32 cellular contexts compared by ENCODE assay signal in the genomic region with DNA sequence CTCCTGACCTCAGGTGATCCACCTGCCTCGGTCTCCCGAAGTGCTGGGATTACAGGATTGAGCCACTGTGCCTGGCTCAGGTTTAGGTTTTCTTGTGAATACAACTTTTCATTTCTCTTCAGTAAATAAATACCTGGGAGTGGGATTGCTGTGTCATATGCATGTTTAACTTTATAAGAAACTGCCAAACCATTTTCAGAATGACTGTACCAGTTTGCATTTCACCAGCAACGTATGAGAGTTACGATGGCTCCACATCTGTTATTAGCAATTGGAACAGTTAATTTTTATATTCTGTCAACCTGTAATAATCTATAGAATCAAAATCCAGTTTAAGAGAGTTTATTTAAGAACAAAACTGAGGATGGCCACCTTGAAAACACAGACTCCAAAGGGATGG. TPM values are rescaled to one million over a fixed set of nuclear protein-coding genes. Genes with fewer than 3 reads are reported as not detected.
DNase-seq lines count a peak whose midpoint lies in the region; ATAC-seq and TF ChIP-seq lines count a peak whose summit lies in the region.
"Had no signal": no experiment of that assay in that cellular context is flagged by ENCODE, and none has a peak within 500 bp of the region (broad histone marks: within the 10 kb centered on the region; RNA-seq: fewer than 3 reads in every experiment).

No MANE protein-coding gene starts in this region.

- H3K4me1 ChIP-seq in esophagus muscularis mucosa (no peaks in the 10 kb centered on the region), vagina (no peaks in the 10 kb centered on the region)
- H3K4me1 ChIP-seq: gastroesophageal sphincter, parathyroid adenoma, upper lobe of left lung had no signal

- TF ChIP-seq EP300 in esophagus muscularis mucosa (IDR thresholded peaks at IDR 0.05) = no peak

- H3K27ac ChIP-seq in esophagus muscularis mucosa (replicated peaks in 1 of 4) (no peak overlapping the region), vagina (no peak overlapping the region)
- H3K27ac ChIP-seq: gastroesophageal sphincter, parathyroid adenoma, SJSA1, skin epidermis, upper lobe of left lung, WERI-Rb-1 had no signal

- DNase-seq in esophagus muscularis mucosa (ENCODE audit: extremely low spot score) = peak; percentile 26
- no peak for DNase-seq in central memory CD4-positive, alpha-beta T cell
- DNase-seq in vagina (ENCODE audit: extremely low spot score in 2 of 2) = no peak
- DNase-seq: activated CD4-positive, alpha-beta T cell treated with anti-CD3 and anti-CD28 coated beads for 4 hours; activated T-cell treated with anti-CD3 and anti-CD28 coated beads for 4 hours; AML-193; CD4-positive, alpha-beta T cell; DND-41; GF-D8; NCI-H1694 treated with DMSO at 0.1 percent for 48 hours; NCI-H446 treated with DMSO at 0.1 percent for 48 hours; RPMI8226; stimulated activated naive B cell treated with anti-CD40 and anti-IgM and Interleukin-4, amounts not matched to agents 10 μg/mL and 1 μg/mL and 100 μg/mL, for 72 hours; substantia nigra; T1000; upper lobe of left lung; WERI-Rb-1 had no signal

- H3K27me3 ChIP-seq in esophagus muscularis mucosa (no peaks in the 10 kb centered on the region), vagina (no peaks in the 10 kb centered on the region)
- H3K27me3 ChIP-seq: gastroesophageal sphincter, SJSA1, upper lobe of left lung had no signal

- 96% methylated on average over 4 of the region's 4 CpGs for WGBS in esophagus muscularis mucosa

- H3K4me3 ChIP-seq in esophagus muscularis mucosa = no peak overlapping the region
- H3K4me3 ChIP-seq in vagina = no peak overlapping the region
- H3K4me3 ChIP-seq: gastroesophageal sphincter, HAP-1, SJSA1, skin epidermis, upper lobe of left lung had no signal

- TF ChIP-seq POLR2A in esophagus muscularis mucosa (IDR thresholded peaks at IDR 0.05; ENCODE audit: low read depth) (no peak), vagina (IDR thresholded peaks at IDR 0.05) (no peak)

- intact Hi-C loops in esophagus muscularis mucosa (cut with DNase I) = no loop called here
- intact Hi-C loops in vagina (cut with DNase I) = no loop called here

- no peaks in the 10 kb centered on the region for H3K36me3 ChIP-seq in esophagus muscularis mucosa
- H3K36me3 ChIP-seq in vagina = no peaks in the 10 kb centered on the region
- H3K36me3 ChIP-seq: gastroesophageal sphincter, HAP-1, SJSA1, upper lobe of left lung, WERI-Rb-1 had no signal

- TF ChIP-seq CTCF in esophagus muscularis mucosa (IDR thresholded peaks at IDR 0.05) (no peak), vagina (IDR thresholded peaks at IDR 0.05) (no peak)

- ATAC-seq in GM18508 (IDR thresholded peaks at IDR 0.05; ENCODE audit: insufficient read depth, unreplicated experiment) = peak; percentile 69
- peak; percentile 65 for ATAC-seq in GM21447 (IDR thresholded peaks at IDR 0.05; ENCODE audit: unreplicated experiment)
- ATAC-seq in HG02981 (IDR thresholded peaks at IDR 0.05; ENCODE audit: unreplicated experiment) = peak; percentile 76
- no peak for ATAC-seq in GM19023 (IDR thresholded peaks at IDR 0.05; ENCODE audit: unreplicated experiment)
- ATAC-seq: gastroesophageal sphincter; stimulated activated naive B cell treated with anti-CD40 and anti-IgM and Interleukin-4, amounts not matched to agents 10 μg/mL and 1 μg/mL and 100 μg/mL, for 72 hours had no signal

- no peaks in the 10 kb centered on the region for H3K9me3 ChIP-seq in esophagus muscularis mucosa
- H3K9me3 ChIP-seq in vagina = no peaks in the 10 kb centered on the region
- H3K9me3 ChIP-seq: gastroesophageal sphincter, HAP-1, SJSA1, upper lobe of left lung had no signal

RNA-seq across cellular contexts. Expression of gene TEX26, which starts 52.2 kb away (rescaled TPM):
- total RNA-seq in esophagus muscularis mucosa = under 1 TPM in 2 of 4 donors, not detected in 2; 0.69 to 0.97 TPM
- not detected for total RNA-seq in vagina
- total RNA-seq: A673; bronchial epithelial cell; CD4-positive, alpha-beta T cell; endothelial cell of umbilical vein; kidney epithelial cell; lower leg skin; mesothelial cell of epicardium; SJSA1 had no signal
